11 cellular contexts compared by ENCODE assay signal in the genomic region with DNA sequence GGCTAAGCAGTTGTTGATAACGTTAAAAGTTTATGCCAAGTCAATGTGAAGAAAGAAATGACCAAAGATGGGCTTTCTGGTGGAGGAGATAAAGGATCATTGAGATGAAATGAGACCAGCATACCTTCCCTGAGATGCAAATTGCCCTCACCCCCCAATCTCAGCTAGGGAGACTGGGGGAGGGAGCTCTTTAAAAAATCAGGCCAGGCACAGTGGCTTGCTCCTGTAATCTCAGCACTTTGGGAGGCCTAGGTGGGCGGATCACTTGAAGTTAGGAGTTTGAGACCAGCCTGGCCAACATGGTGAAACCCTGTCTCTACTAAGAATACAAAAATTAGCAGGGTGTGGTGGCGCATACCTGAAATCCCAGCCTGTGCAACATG. TPM values are rescaled to one million over a fixed set of nuclear protein-coding genes. Genes with fewer than 3 reads are reported as not detected.
A peak's percentile ranks its signal among the peaks of the same experiment; 100 is the strongest.
DNase-seq lines count a peak whose midpoint lies in the region; ATAC-seq lines count a peak whose summit lies in the region.
"Had no signal": no experiment of that assay in that cellular context is flagged by ENCODE, and none has a peak within 500 bp of the region (broad histone marks: within the 10 kb centered on the region; RNA-seq: fewer than 3 reads in every experiment).

No MANE protein-coding gene starts in this region.

- peak overlapping the region; percentile 43; the same call in 1 of the 2 replicates for H3K27ac ChIP-seq in ACC112 (ENCODE audit: low read depth, low read length)
- H3K27ac ChIP-seq: breast epithelium had no signal

- H2AFZ ChIP-seq in ACC112 (ENCODE audit: low read length, unreplicated experiment), result peak overlapping the region; percentile 29

- H3K4me3 Mint-ChIP-seq in central memory CD8-positive, alpha-beta T cell, result peak overlapping the region; percentile 79

- DNase-seq in central memory CD8-positive, alpha-beta T cell (ENCODE audit: low spot score in 2 of 2), result no peak
- DNase-seq in central memory CD4-positive, alpha-beta T cell, result no peak
- DNase-seq in hepatic stellate cell (ENCODE audit: low spot score) (no peak), cerebellum (ENCODE audit: low spot score) (no peak)
- DNase-seq: NCI-H1436, substantia nigra had no signal

- H3K36me3 Mint-ChIP-seq in central memory CD8-positive, alpha-beta T cell (ENCODE audit: insufficient read depth), result peaks cover 10% of the 10 kb centered on the region

- H3K27ac Mint-ChIP-seq in central memory CD8-positive, alpha-beta T cell (ENCODE audit: low read depth), result peak overlapping the region; percentile 98

- peaks cover 20% of the 10 kb centered on the region for H3K4me1 Mint-ChIP-seq in central memory CD8-positive, alpha-beta T cell

- no peaks in the 10 kb centered on the region for H3K36me3 ChIP-seq in ACC112 (ENCODE audit: insufficient read depth, low read length)
- H3K36me3 ChIP-seq: breast epithelium had no signal

- peak overlapping the region; percentile 37; the same call in 1 of the 2 replicates for H3K4me3 ChIP-seq in ACC112 (ENCODE audit: low read depth, low read length)
- H3K4me3 ChIP-seq: breast epithelium had no signal

- H3K4me1 ChIP-seq in ACC112 (ENCODE audit: control insufficient read depth, insufficient read depth, low read length, unreplicated experiment), result peaks cover 28% of the 10 kb centered on the region
- H3K4me1 ChIP-seq: breast epithelium had no signal

- no peaks in the 10 kb centered on the region for H3K27me3 Mint-ChIP-seq in central memory CD8-positive, alpha-beta T cell

- no peaks in the 10 kb centered on the region for H3K9me3 Mint-ChIP-seq in central memory CD8-positive, alpha-beta T cell

- H3K79me2 ChIP-seq in ACC112 (ENCODE audit: control insufficient read depth, insufficient read depth, low read length, unreplicated experiment), result no peaks in the 10 kb centered on the region

- ATAC-seq in GM19351 (IDR thresholded peaks at IDR 0.05; ENCODE audit: unreplicated experiment) (peak; percentile 4), HG03342 (IDR thresholded peaks at IDR 0.05; ENCODE audit: unreplicated experiment) (peak; percentile 1), HG03175 (IDR thresholded peaks at IDR 0.05; ENCODE audit: unreplicated experiment) (no peak)
- ATAC-seq in central memory CD8-positive, alpha-beta T cell (replicated peaks; ENCODE audit: extremely low read depth, poor library complexity, severe bottlenecking), result no peak

- H3K27me3 ChIP-seq in ACC112 (ENCODE audit: insufficient read depth, low read length), result no peaks in the 10 kb centered on the region
- H3K27me3 ChIP-seq: breast epithelium had no signal

RNA-seq across cellular contexts. Expression of a gene that starts 30.9 kb away (rescaled TPM):
- total RNA-seq in cerebellum, result 32.4 TPM

RNA-seq across cellular contexts. Expression of a gene that starts 34.6 kb away (rescaled TPM):
- 1,631 TPM for total RNA-seq in cerebellum

RNA-seq across cellular contexts. Expression of a gene that starts 59.2 kb away (rescaled TPM):
- 1.4 TPM for total RNA-seq in cerebellum

Comparison
In these comparisons a context has a peak if more than half of its experiments do, and no peak if none do; other contexts are left out.
1. ATAC-seq: peak in GM19351 (single experiment) and HG03342 (single experiment); none in central memory CD8-positive, alpha-beta T cell (single experiment) and HG03175 (single experiment).